In genomic region chr9:88979791-88980190, GRCh38 we compare ENCODE assay signal across 20 cellular contexts. TPM values are rescaled to one million over a fixed set of nuclear protein-coding genes. Genes with fewer than 3 reads are reported as not detected.
DNase-seq lines count a peak whose midpoint lies in the region; ATAC-seq and TF ChIP-seq lines count a peak whose summit lies in the region.
"Had no signal": no experiment of that assay in that cellular context is flagged by ENCODE, and none has a peak within 500 bp of the region (broad histone marks: within the 10 kb centered on the region; RNA-seq: fewer than 3 reads in every experiment).

No MANE protein-coding gene starts in this region.

- DNase-seq in cardiac septum (ENCODE audit: low spot score): peak; percentile 51
- DNase-seq in right atrium auricular region (ENCODE audit: low spot score): no peak
- DNase-seq in esophagus muscularis mucosa (ENCODE audit: extremely low spot score): no peak
- peak; percentile 25 for DNase-seq in type B pancreatic cell (ENCODE audit: extremely low spot score, unreplicated experiment)
- DNase-seq in sciatic nerve (ENCODE audit: low spot score): no peak
- DNase-seq in EL: no peak
- DNase-seq: CD4-positive, CD25-positive, alpha-beta regulatory T cell; CD8-positive, alpha-beta memory T cell; DMS 273 treated with DMSO at 0.1 percent for 48 hours; DMS79; GF-D8; GM23248; H7 had no signal

- H3K27me3 Mint-ChIP-seq in type B pancreatic cell: peaks cover 8% of the 10 kb centered on the region

- H3K27ac Mint-ChIP-seq in type B pancreatic cell: no peak overlapping the region
- H3K27ac Mint-ChIP-seq: B cell; CD4-positive, CD25-positive, alpha-beta regulatory T cell had no signal

- intact Hi-C loops in cardiac septum (cut with DNase I) (no loop called here), esophagus muscularis mucosa (cut with DNase I) (no loop called here), sciatic nerve (cut with DNase I) (no loop called here)

- peaks cover 0 to 10% of the 10 kb centered on the region in 2 donors for H3K9me3 ChIP-seq in right atrium auricular region
- no peaks in the 10 kb centered on the region for H3K9me3 ChIP-seq in esophagus muscularis mucosa

- H3K36me3 ChIP-seq in right atrium auricular region (no peaks in the 10 kb centered on the region), esophagus muscularis mucosa (no peaks in the 10 kb centered on the region)
- H3K36me3 ChIP-seq: BLaER1 had no signal

- 81% methylated on average over 2 of the region's 2 CpGs for WGBS in esophagus muscularis mucosa

- no peak for ATAC-seq in sciatic nerve
- no peak for ATAC-seq in HG03039 (IDR thresholded peaks at IDR 0.05; ENCODE audit: unreplicated experiment)
- ATAC-seq: HCT116 had no signal

- no peak for TF ChIP-seq CTCF in right atrium auricular region (IDR thresholded peaks at IDR 0.05)
- no peak for TF ChIP-seq CTCF in esophagus muscularis mucosa (IDR thresholded peaks at IDR 0.05)
- TF ChIP-seq CTCF in type B pancreatic cell (conservative IDR thresholded peaks at IDR 0.05): no peak

- no peak for TF ChIP-seq POLR2A in esophagus muscularis mucosa (IDR thresholded peaks at IDR 0.05; ENCODE audit: low read depth)

- no peak overlapping the region for H3K4me3 ChIP-seq in right atrium auricular region
- no peak overlapping the region for H3K4me3 ChIP-seq in esophagus muscularis mucosa
- H3K4me3 ChIP-seq: BLaER1, GM23248 had no signal

- no peak overlapping the region for H3K27ac ChIP-seq in right atrium auricular region
- H3K27ac ChIP-seq in esophagus muscularis mucosa (replicated peaks in 1 of 4): peak overlapping the region; percentile 67 to 76 (median 69)
- H3K27ac ChIP-seq: 22Rv1, BLaER1, C4-2B had no signal

- peaks cover 13% of the 10 kb centered on the region for H3K4me1 Mint-ChIP-seq in type B pancreatic cell (ENCODE audit: unreplicated experiment)
- H3K4me1 Mint-ChIP-seq: B cell; CD4-positive, CD25-positive, alpha-beta regulatory T cell; CD8-positive, alpha-beta memory T cell had no signal

- no peak for TF ChIP-seq EP300 in esophagus muscularis mucosa (IDR thresholded peaks at IDR 0.05)

- H3K9me3 Mint-ChIP-seq in type B pancreatic cell: peaks cover 4% of the 10 kb centered on the region
- H3K9me3 Mint-ChIP-seq: CD8-positive, alpha-beta memory T cell had no signal

- H3K36me3 Mint-ChIP-seq in type B pancreatic cell: no peaks in the 10 kb centered on the region
- H3K36me3 Mint-ChIP-seq: CD4-positive, CD25-positive, alpha-beta regulatory T cell; CD8-positive, alpha-beta memory T cell had no signal

- H3K27me3 ChIP-seq in right atrium auricular region (no peaks in the 10 kb centered on the region), esophagus muscularis mucosa (no peaks in the 10 kb centered on the region)
- H3K27me3 ChIP-seq: BLaER1 had no signal

- H3K4me1 ChIP-seq in right atrium auricular region (peaks cover 0 to 19% of the 10 kb centered on the region in 2 donors), esophagus muscularis mucosa (peaks cover 12 to 65% (median 44%) of the 10 kb centered on the region in 4 donors)
- H3K4me1 ChIP-seq: BLaER1 had no signal

- no peak overlapping the region for H3K4me3 Mint-ChIP-seq in type B pancreatic cell
- H3K4me3 Mint-ChIP-seq: B cell; CD4-positive, CD25-positive, alpha-beta regulatory T cell; CD8-positive, alpha-beta memory T cell had no signal

RNA-seq across cellular contexts. Expression of gene S1PR3, which starts 11.5 kb away (rescaled TPM):
- total RNA-seq in cardiac septum (9.9 TPM), right atrium auricular region (10 to 100 TPM; 26.8 to 34.7 TPM), esophagus muscularis mucosa (100 to 1,000 TPM; 184 to 340 (median 223) TPM), type B pancreatic cell (ENCODE audit: low replicate concordance) (9.3 and 37.9 TPM in 2 replicates), sciatic nerve (16.9 TPM)
- total RNA-seq: B cell; CD4-positive, CD25-positive, alpha-beta regulatory T cell; G401 had no signal

Comparison
In these comparisons a context has a peak if more than half of its experiments do, and no peak if none do; other contexts are left out.
1. DNase-seq: peak in cardiac septum (single experiment) and type B pancreatic cell (single experiment); none in right atrium auricular region (single experiment), esophagus muscularis mucosa (single experiment), sciatic nerve (single experiment) and EL (single experiment).
2. H3K27ac ChIP-seq: peak in esophagus muscularis mucosa (4 of 4); none in right atrium auricular region (0 of 2).